1 cellular context compared by ENCODE assay signal in the genomic region with DNA sequence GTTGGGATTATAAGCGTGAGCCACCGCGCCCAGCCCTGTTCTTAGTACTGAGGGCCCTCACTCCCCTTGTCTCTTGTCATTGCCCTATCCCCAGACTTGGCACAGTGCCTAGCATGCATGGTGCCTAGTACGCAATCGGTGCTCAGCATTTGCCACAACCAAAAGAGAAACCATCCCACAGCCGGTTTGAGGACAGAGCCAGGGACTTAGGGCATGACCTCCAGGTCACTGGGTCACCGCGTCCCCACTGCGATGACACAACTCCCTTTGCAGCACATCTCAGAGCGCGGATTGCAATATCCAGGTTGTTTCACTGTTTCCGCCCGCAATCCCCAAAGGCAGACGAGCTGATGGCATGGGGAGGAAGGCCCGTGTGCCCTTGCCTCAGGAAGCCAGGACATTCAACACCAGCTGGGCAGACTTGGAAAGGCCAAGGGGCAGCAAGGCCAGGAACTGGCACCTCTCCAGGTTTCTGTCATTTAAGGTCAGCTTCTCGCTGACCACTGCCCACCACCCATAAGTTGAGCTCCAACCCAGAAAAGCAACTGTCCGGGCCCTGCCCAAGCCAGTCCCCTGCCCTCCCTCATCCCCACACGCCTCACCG.
TF ChIP-seq lines count a peak whose summit lies in the region.

No MANE protein-coding gene starts in this region.

TF ChIP-seq in HepG2, 621 proteins besides CTCF, POLR2A, EP300 and RAD21 (continued from another document and continues in another):
- TF ChIP-seq, protein P1, sequence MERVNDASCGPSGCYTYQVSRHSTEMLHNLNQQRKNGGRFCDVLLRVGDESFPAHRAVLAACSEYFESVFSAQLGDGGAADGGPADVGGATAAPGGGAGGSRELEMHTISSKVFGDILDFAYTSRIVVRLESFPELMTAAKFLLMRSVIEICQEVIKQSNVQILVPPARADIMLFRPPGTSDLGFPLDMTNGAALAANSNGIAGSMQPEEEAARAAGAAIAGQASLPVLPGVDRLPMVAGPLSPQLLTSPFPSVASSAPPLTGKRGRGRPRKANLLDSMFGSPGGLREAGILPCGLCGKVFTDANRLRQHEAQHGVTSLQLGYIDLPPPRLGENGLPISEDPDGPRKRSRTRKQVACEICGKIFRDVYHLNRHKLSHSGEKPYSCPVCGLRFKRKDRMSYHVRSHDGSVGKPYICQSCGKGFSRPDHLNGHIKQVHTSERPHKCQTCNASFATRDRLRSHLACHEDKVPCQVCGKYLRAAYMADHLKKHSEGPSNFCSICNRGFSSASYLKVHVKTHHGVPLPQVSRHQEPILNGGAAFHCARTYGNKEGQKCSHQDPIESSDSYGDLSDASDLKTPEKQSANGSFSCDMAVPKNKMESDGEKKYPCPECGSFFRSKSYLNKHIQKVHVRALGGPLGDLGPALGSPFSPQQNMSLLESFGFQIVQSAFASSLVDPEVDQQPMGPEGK (CRISPR knock-in tag; IDR thresholded peaks at IDR 0.05) = peak; percentile 51; the same call in 1 of the 2 replicates
- TF ChIP-seq TRIM24 (CRISPR knock-in tag; IDR thresholded peaks at IDR 0.05) = 0 out of 2 replicates have a peak, but pooled peaks have one; percentile 55
- TF ChIP-seq RAD51 (IDR thresholded peaks at IDR 0.05; ENCODE audit: borderline replicate concordance) = no peak
- no peak for TF ChIP-seq SMC3 (IDR thresholded peaks at IDR 0.05; ENCODE audit: low read length)
- TF ChIP-seq, protein P2, sequence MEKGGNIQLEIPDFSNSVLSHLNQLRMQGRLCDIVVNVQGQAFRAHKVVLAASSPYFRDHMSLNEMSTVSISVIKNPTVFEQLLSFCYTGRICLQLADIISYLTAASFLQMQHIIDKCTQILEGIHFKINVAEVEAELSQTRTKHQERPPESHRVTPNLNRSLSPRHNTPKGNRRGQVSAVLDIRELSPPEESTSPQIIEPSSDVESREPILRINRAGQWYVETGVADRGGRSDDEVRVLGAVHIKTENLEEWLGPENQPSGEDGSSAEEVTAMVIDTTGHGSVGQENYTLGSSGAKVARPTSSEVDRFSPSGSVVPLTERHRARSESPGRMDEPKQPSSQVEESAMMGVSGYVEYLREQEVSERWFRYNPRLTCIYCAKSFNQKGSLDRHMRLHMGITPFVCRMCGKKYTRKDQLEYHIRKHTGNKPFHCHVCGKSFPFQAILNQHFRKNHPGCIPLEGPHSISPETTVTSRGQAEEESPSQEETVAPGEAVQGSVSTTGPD (CRISPR knock-in tag; IDR thresholded peaks at IDR 0.05) = peak; percentile 55; the same call in 1 of the 2 replicates
- TF ChIP-seq NONO (IDR thresholded peaks at IDR 0.05) = no peak
- TF ChIP-seq NONO (CRISPR knock-in tag; conservative IDR thresholded peaks at IDR 0.05) = 0 out of 2 replicates have a peak, but pooled peaks have one; percentile 30
- 0 out of 2 replicates have a peak, but pooled peaks have one; percentile 45 for TF ChIP-seq ZNF782 (CRISPR knock-in tag; IDR thresholded peaks at IDR 0.05; ENCODE audit: borderline replicate concordance)
- TF ChIP-seq ZMYM4 (CRISPR knock-in tag; IDR thresholded peaks at IDR 0.05) = peak; percentile 71; the same call in 1 of the 2 replicates
- peak; percentile 99 for TF ChIP-seq RARA (CRISPR knock-in tag; IDR thresholded peaks at IDR 0.05)
- TF ChIP-seq ZNF335 (CRISPR knock-in tag; IDR thresholded peaks at IDR 0.05) = no peak
- TF ChIP-seq NCOR1 (IDR thresholded peaks at IDR 0.05; ENCODE audit: borderline replicate concordance, low read length) = peak; percentile 64; the same call in 1 of the 2 replicates
- TF ChIP-seq ZBTB7B (CRISPR knock-in tag; IDR thresholded peaks at IDR 0.05) = peak; percentile 55; the same call in 1 of the 2 replicates
- TF ChIP-seq PITX1 (CRISPR knock-in tag; IDR thresholded peaks at IDR 0.05) = peak; percentile 57; the same call in 1 of the 2 replicates
- TF ChIP-seq ZNF350 (CRISPR knock-in tag; IDR thresholded peaks at IDR 0.05; ENCODE audit: borderline replicate concordance, low read depth) = peak; percentile 59; the same call in 1 of the 2 replicates
- TF ChIP-seq, protein P3, sequence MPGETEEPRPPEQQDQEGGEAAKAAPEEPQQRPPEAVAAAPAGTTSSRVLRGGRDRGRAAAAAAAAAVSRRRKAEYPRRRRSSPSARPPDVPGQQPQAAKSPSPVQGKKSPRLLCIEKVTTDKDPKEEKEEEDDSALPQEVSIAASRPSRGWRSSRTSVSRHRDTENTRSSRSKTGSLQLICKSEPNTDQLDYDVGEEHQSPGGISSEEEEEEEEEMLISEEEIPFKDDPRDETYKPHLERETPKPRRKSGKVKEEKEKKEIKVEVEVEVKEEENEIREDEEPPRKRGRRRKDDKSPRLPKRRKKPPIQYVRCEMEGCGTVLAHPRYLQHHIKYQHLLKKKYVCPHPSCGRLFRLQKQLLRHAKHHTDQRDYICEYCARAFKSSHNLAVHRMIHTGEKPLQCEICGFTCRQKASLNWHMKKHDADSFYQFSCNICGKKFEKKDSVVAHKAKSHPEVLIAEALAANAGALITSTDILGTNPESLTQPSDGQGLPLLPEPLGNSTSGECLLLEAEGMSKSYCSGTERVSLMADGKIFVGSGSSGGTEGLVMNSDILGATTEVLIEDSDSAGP (CRISPR knock-in tag; IDR thresholded peaks at IDR 0.05; ENCODE audit: borderline replicate concordance) = peak; percentile 24; the same call in 1 of the 2 replicates
- peak; percentile 33; the same call in 1 of the 2 replicates for TF ChIP-seq MEIS1 (CRISPR knock-in tag; IDR thresholded peaks at IDR 0.05; ENCODE audit: borderline replicate concordance)
- TF ChIP-seq MAFK (conservative IDR thresholded peaks at IDR 0.05 in 1 of 2, IDR thresholded peaks at IDR 0.05 in 1 of 2; ENCODE audit: low read length in 2 of 2) = no peak
- peak; percentile 74 for TF ChIP-seq ZSCAN25 (CRISPR knock-in tag; IDR thresholded peaks at IDR 0.05)
- TF ChIP-seq ZNF788 (CRISPR knock-in tag; IDR thresholded peaks at IDR 0.05; ENCODE audit: borderline replicate concordance) = no peak; the same call in 1 of the 2 replicates
- no peak for TF ChIP-seq MTF1 (CRISPR knock-in tag; IDR thresholded peaks at IDR 0.05)
- TF ChIP-seq, protein P4, sequence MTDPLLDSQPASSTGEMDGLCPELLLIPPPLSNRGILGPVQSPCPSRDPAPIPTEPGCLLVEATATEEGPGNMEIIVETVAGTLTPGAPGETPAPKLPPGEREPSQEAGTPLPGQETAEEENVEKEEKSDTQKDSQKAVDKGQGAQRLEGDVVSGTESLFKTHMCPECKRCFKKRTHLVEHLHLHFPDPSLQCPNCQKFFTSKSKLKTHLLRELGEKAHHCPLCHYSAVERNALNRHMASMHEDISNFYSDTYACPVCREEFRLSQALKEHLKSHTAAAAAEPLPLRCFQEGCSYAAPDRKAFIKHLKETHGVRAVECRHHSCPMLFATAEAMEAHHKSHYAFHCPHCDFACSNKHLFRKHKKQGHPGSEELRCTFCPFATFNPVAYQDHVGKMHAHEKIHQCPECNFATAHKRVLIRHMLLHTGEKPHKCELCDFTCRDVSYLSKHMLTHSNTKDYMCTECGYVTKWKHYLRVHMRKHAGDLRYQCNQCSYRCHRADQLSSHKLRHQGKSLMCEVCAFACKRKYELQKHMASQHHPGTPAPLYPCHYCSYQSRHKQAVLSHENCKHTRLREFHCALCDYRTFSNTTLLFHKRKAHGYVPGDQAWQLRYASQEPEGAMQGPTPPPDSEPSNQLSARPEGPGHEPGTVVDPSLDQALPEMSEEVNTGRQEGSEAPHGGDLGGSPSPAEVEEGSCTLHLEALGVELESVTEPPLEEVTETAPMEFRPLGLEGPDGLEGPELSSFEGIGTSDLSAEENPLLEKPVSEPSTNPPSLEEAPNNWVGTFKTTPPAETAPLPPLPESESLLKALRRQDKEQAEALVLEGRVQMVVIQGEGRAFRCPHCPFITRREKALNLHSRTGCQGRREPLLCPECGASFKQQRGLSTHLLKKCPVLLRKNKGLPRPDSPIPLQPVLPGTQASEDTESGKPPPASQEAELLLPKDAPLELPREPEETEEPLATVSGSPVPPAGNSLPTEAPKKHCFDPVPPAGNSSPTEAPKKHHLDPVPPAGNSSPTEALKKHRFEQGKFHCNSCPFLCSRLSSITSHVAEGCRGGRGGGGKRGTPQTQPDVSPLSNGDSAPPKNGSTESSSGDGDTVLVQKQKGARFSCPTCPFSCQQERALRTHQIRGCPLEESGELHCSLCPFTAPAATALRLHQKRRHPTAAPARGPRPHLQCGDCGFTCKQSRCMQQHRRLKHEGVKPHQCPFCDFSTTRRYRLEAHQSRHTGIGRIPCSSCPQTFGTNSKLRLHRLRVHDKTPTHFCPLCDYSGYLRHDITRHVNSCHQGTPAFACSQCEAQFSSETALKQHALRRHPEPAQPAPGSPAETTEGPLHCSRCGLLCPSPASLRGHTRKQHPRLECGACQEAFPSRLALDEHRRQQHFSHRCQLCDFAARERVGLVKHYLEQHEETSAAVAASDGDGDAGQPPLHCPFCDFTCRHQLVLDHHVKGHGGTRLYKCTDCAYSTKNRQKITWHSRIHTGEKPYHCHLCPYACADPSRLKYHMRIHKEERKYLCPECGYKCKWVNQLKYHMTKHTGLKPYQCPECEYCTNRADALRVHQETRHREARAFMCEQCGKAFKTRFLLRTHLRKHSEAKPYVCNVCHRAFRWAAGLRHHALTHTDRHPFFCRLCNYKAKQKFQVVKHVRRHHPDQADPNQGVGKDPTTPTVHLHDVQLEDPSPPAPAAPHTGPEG (CRISPR knock-in tag; IDR thresholded peaks at IDR 0.05) = no peak
- TF ChIP-seq, protein P5, sequence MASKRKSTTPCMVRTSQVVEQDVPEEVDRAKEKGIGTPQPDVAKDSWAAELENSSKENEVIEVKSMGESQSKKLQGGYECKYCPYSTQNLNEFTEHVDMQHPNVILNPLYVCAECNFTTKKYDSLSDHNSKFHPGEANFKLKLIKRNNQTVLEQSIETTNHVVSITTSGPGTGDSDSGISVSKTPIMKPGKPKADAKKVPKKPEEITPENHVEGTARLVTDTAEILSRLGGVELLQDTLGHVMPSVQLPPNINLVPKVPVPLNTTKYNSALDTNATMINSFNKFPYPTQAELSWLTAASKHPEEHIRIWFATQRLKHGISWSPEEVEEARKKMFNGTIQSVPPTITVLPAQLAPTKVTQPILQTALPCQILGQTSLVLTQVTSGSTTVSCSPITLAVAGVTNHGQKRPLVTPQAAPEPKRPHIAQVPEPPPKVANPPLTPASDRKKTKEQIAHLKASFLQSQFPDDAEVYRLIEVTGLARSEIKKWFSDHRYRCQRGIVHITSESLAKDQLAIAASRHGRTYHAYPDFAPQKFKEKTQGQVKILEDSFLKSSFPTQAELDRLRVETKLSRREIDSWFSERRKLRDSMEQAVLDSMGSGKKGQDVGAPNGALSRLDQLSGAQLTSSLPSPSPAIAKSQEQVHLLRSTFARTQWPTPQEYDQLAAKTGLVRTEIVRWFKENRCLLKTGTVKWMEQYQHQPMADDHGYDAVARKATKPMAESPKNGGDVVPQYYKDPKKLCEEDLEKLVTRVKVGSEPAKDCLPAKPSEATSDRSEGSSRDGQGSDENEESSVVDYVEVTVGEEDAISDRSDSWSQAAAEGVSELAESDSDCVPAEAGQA (IDR thresholded peaks at IDR 0.05; ENCODE audit: low read depth) = peak; percentile 60; the same call in 1 of the 2 replicates
- TF ChIP-seq, protein P5 (CRISPR knock-in tag; IDR thresholded peaks at IDR 0.05; ENCODE audit: borderline replicate concordance) = no peak
- TF ChIP-seq, protein P6, sequence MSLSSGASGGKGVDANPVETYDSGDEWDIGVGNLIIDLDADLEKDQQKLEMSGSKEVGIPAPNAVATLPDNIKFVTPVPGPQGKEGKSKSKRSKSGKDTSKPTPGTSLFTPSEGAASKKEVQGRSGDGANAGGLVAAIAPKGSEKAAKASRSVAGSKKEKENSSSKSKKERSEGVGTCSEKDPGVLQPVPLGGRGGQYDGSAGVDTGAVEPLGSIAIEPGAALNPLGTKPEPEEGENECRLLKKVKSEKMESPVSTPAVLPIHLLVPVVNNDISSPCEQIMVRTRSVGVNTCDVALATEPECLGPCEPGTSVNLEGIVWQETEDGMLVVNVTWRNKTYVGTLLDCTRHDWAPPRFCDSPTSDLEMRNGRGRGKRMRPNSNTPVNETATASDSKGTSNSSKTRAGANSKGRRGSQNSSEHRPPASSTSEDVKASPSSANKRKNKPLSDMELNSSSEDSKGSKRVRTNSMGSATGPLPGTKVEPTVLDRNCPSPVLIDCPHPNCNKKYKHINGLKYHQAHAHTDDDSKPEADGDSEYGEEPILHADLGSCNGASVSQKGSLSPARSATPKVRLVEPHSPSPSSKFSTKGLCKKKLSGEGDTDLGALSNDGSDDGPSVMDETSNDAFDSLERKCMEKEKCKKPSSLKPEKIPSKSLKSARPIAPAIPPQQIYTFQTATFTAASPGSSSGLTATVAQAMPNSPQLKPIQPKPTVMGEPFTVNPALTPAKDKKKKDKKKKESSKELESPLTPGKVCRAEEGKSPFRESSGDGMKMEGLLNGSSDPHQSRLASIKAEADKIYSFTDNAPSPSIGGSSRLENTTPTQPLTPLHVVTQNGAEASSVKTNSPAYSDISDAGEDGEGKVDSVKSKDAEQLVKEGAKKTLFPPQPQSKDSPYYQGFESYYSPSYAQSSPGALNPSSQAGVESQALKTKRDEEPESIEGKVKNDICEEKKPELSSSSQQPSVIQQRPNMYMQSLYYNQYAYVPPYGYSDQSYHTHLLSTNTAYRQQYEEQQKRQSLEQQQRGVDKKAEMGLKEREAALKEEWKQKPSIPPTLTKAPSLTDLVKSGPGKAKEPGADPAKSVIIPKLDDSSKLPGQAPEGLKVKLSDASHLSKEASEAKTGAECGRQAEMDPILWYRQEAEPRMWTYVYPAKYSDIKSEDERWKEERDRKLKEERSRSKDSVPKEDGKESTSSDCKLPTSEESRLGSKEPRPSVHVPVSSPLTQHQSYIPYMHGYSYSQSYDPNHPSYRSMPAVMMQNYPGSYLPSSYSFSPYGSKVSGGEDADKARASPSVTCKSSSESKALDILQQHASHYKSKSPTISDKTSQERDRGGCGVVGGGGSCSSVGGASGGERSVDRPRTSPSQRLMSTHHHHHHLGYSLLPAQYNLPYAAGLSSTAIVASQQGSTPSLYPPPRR (CRISPR knock-in tag; IDR thresholded peaks at IDR 0.05; ENCODE audit: borderline replicate concordance) = peak; percentile 24; the same call in 1 of the 2 replicates
- no peak for TF ChIP-seq NCOA1 (CRISPR knock-in tag; IDR thresholded peaks at IDR 0.05)
- TF ChIP-seq SALL1 (CRISPR knock-in tag; IDR thresholded peaks at IDR 0.05) = peak; percentile 78
- TF ChIP-seq CENPT (CRISPR knock-in tag; IDR thresholded peaks at IDR 0.05; ENCODE audit: low read depth) = 0 out of 2 replicates have a peak, but pooled peaks have one; percentile 45
- peak; percentile 29; the same call in 1 of the 2 replicates for TF ChIP-seq HNF4A (CRISPR knock-in tag; IDR thresholded peaks at IDR 0.05)
- peak; percentile 91 for TF ChIP-seq CEBPB (IDR thresholded peaks at IDR 0.05; ENCODE audit: borderline replicate concordance, low read depth, low read length)
- 0 out of 2 replicates have a peak, but pooled peaks have one; percentile 12 for TF ChIP-seq NFE2L2 (IDR thresholded peaks at IDR 0.05; ENCODE audit: low read length)
- TF ChIP-seq SRF (IDR thresholded peaks at IDR 0.05; ENCODE audit: low read depth, low read length) = no peak
